In the genomic region with DNA sequence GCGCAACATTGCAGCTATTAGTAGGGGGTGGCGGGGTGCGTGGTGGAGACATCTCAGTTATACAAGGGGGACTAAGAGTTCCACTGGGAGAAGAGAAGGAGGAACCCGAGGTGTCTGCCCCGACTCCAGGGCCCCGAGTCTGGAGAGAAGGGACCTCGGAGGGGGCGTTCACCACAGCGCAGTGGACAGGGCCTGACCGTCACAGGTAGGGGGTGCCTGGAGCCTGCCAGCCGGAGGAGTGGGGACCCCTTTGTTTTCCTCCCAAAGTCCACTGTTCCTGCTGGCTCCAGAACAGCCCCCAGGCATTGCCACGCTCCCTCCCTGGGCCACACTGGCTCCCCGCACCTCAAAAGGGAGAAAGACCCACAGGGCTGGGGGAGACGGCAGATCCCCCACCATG, we compare ENCODE assay signal across 26 cellular contexts.
DNase-seq lines count a peak whose midpoint lies in the region; TF ChIP-seq lines count a peak whose summit lies in the region.
"Had no signal": no experiment of that assay in that cellular context is flagged by ENCODE, and none has a peak within 500 bp of the region (broad histone marks: within the 10 kb centered on the region; RNA-seq: fewer than 3 reads in every experiment).

No MANE protein-coding gene starts in this region.

- H3K9me3 ChIP-seq in neuronal stem cell (replicated peaks in 1 of 2; ENCODE audit: control insufficient read depth in 2 of 2, insufficient read depth in 1 of 2, low read depth in 1 of 2, low read length in 2 of 2), result peaks cover 0 to 2% of the 10 kb centered on the region in 2 donors
- no peaks in the 10 kb centered on the region for H3K9me3 ChIP-seq in CD8-positive, alpha-beta memory T cell (ENCODE audit: low read length)
- H3K9me3 ChIP-seq: A549; BLaER1 treated with 17β-estradiol and CSF1 and Interleukin-3, amounts not matched to agents 10 nM and 100 nM; Caco-2; MG63; SJSA1 had no signal

- H3K36me3 Mint-ChIP-seq in activated CD4-positive, alpha-beta memory T cell treated with anti-CD3 and anti-CD28 coated beads for 36 hours, result no peaks in the 10 kb centered on the region
- H3K36me3 Mint-ChIP-seq in activated CD4-positive, alpha-beta memory T cell treated with anti-CD3 and anti-CD28 coated beads, Interleukin-2, amount 10 ng/mL, durations not matched to agents 7 days and 5 days (ENCODE audit: low read depth), result no peaks in the 10 kb centered on the region
- H3K36me3 Mint-ChIP-seq in brain, result no peaks in the 10 kb centered on the region
- no peaks in the 10 kb centered on the region for H3K36me3 Mint-ChIP-seq in CD8-positive, alpha-beta memory T cell
- H3K36me3 Mint-ChIP-seq: CD4-positive, alpha-beta memory T cell had no signal

- no peaks in the 10 kb centered on the region for H3K9me3 Mint-ChIP-seq in activated CD4-positive, alpha-beta memory T cell treated with anti-CD3 and anti-CD28 coated beads for 36 hours
- H3K9me3 Mint-ChIP-seq in activated CD4-positive, alpha-beta memory T cell treated with anti-CD3 and anti-CD28 coated beads, Interleukin-2, amount 10 ng/mL, durations not matched to agents 7 days and 5 days, result no peaks in the 10 kb centered on the region
- peaks cover 0 to 10% (median 2%) of the 10 kb centered on the region in 5 experiments for H3K9me3 Mint-ChIP-seq in brain
- no peaks in the 10 kb centered on the region for H3K9me3 Mint-ChIP-seq in CD8-positive, alpha-beta memory T cell

- peaks cover 0 to 29% (median 18%) of the 10 kb centered on the region in 3 experiments for H3K27me3 ChIP-seq in neuronal stem cell (ENCODE audit: control insufficient read depth in 3 of 3, insufficient read depth in 3 of 3, low read depth in 1 of 3, low read length in 3 of 3)
- H3K27me3 ChIP-seq in CD8-positive, alpha-beta memory T cell (ENCODE audit: insufficient read depth, low read length, poor library complexity, severe bottlenecking), result no peaks in the 10 kb centered on the region
- H3K27me3 ChIP-seq: BLaER1 treated with 17β-estradiol and CSF1 and Interleukin-3, amounts not matched to agents 10 nM and 100 nM; MG63 had no signal

- no peak for TF ChIP-seq CTCF in brain (conservative IDR thresholded peaks at IDR 0.05)

- DNase-seq in activated CD4-positive, alpha-beta memory T cell treated with anti-CD3 and anti-CD28 coated beads for 36 hours, result no peak
- no peak for DNase-seq in activated CD4-positive, alpha-beta memory T cell treated with anti-CD3 and anti-CD28 coated beads, Interleukin-2, amount 10 ng/mL, durations not matched to agents 7 days and 5 days
- DNase-seq in neuronal stem cell (ENCODE audit: low spot score) (no peak), NCI-H446 treated with DMSO at 0.1 percent for 48 hours (lab: John Stamatoyannopoulos, UW) (no peak)
- DNase-seq in CD8-positive, alpha-beta memory T cell, result no peak
- DNase-seq in activated T-cell treated with anti-CD3 and anti-CD28 coated beads, Interleukin-2, amount 50 U/mL, for 1 hour, result no peak
- DNase-seq: AML-193; Caco-2; CD4-positive, alpha-beta memory T cell; DMS 273 treated with DMSO at 0.1 percent for 48 hours; DMS79; EL; GDM1; HCEC 1CT; IMR-90; KG1; MG63; NCI-H2029; Right ventricle myocardium superior; RPMI8226 had no signal

- H3K4me1 ChIP-seq in neuronal stem cell (ENCODE audit: control insufficient read depth in 2 of 2, insufficient read depth in 1 of 2, low read depth in 1 of 2, low read length in 2 of 2), result peaks cover 0 to 35% of the 10 kb centered on the region in 2 donors
- H3K4me1 ChIP-seq in CD8-positive, alpha-beta memory T cell (ENCODE audit: insufficient read depth, low read length), result peaks cover 35% of the 10 kb centered on the region
- H3K4me1 ChIP-seq: Caco-2, SJSA1 had no signal

- H3K27ac Mint-ChIP-seq in activated CD4-positive, alpha-beta memory T cell treated with anti-CD3 and anti-CD28 coated beads for 36 hours, result peak overlapping the region; percentile 18
- no peak overlapping the region for H3K27ac Mint-ChIP-seq in activated CD4-positive, alpha-beta memory T cell treated with anti-CD3 and anti-CD28 coated beads, Interleukin-2, amount 10 ng/mL, durations not matched to agents 7 days and 5 days
- peak overlapping the region in 3 of 5 experiments; percentile 50 to 80 (median 59) for H3K27ac Mint-ChIP-seq in brain
- peak overlapping the region in 3 of 8 donors; percentile 4 to 100 (median 63) for H3K27ac Mint-ChIP-seq in CD8-positive, alpha-beta memory T cell
- H3K27ac Mint-ChIP-seq: GM23338 had no signal

- peaks cover 24% of the 10 kb centered on the region for H3K4me1 Mint-ChIP-seq in activated CD4-positive, alpha-beta memory T cell treated with anti-CD3 and anti-CD28 coated beads for 36 hours (ENCODE audit: low read depth)
- H3K4me1 Mint-ChIP-seq in activated CD4-positive, alpha-beta memory T cell treated with anti-CD3 and anti-CD28 coated beads, Interleukin-2, amount 10 ng/mL, durations not matched to agents 7 days and 5 days, result peaks cover 25% of the 10 kb centered on the region
- peaks cover 71% of the 10 kb centered on the region for H3K4me1 Mint-ChIP-seq in brain
- H3K4me1 Mint-ChIP-seq in CD8-positive, alpha-beta memory T cell, result peaks cover 37 to 45% (median 40%) of the 10 kb centered on the region in 3 donors

- H2AK5ac ChIP-seq in neuronal stem cell (ENCODE audit: low read depth, low read length), result peak overlapping the region; percentile 73

- H3K14ac ChIP-seq in neuronal stem cell (ENCODE audit: low read length), result no peak overlapping the region

- CTCF ChIA-PET in activated CD4-positive, alpha-beta memory T cell treated with anti-CD3 and anti-CD28 coated beads for 36 hours (lab: Charles Lee), result no interaction called here
- CTCF ChIA-PET in activated CD4-positive, alpha-beta memory T cell treated with anti-CD3 and anti-CD28 coated beads, Interleukin-2, amount 10 ng/mL, durations not matched to agents 7 days and 5 days (lab: Charles Lee), result no interaction called here
- CTCF ChIA-PET in CD8-positive, alpha-beta memory T cell (lab: Charles Lee), result interaction anchor here (1.2 to 1.4 kb wide), 2 partner anchors 11 to 176 kb away, joined by 3 to 4 read pairs; partner anchors contain the start of gene TNRC6C

- intact Hi-C loops in activated CD4-positive, alpha-beta memory T cell treated with anti-CD3 and anti-CD28 coated beads for 36 hours (cut with micrococcal nuclease), result no loop called here

- POLR2A ChIA-PET in activated CD4-positive, alpha-beta memory T cell treated with anti-CD3 and anti-CD28 coated beads for 36 hours (lab: Charles Lee), result no interaction called here
- POLR2A ChIA-PET in activated CD4-positive, alpha-beta memory T cell treated with anti-CD3 and anti-CD28 coated beads, Interleukin-2, amount 10 ng/mL, durations not matched to agents 7 days and 5 days (lab: Charles Lee), result no interaction called here
- POLR2A ChIA-PET in CD8-positive, alpha-beta memory T cell (lab: Charles Lee), result interaction anchor here (1.0 kb wide), 1 partner anchor 176 kb away, joined by 5 read pairs; the partner anchor contains the start of gene TNRC6C

- H3K4me2 ChIP-seq in neuronal stem cell (ENCODE audit: insufficient read depth, low read length, poor library complexity, severe bottlenecking), result no peak overlapping the region
- H3K4me2 ChIP-seq: A549 had no signal

- H3K27ac ChIP-seq in neuronal stem cell (replicated peaks; ENCODE audit: low read length), result no peak overlapping the region
- no peak overlapping the region for H3K27ac ChIP-seq in CD8-positive, alpha-beta memory T cell (ENCODE audit: low read depth, low read length)
- H3K27ac ChIP-seq: A549; BLaER1 treated with 17β-estradiol and CSF1 and Interleukin-3, amounts not matched to agents 10 nM and 100 nM; SJSA1 had no signal

- no peak overlapping the region for H4K91ac ChIP-seq in neuronal stem cell (ENCODE audit: low read depth, low read length, poor library complexity)

- H2BK15ac ChIP-seq in neuronal stem cell (ENCODE audit: low read length), result no peak overlapping the region

- H2BK12ac ChIP-seq in neuronal stem cell (ENCODE audit: low read length), result no peak overlapping the region

- no peak overlapping the region for H3K4me3 Mint-ChIP-seq in activated CD4-positive, alpha-beta memory T cell treated with anti-CD3 and anti-CD28 coated beads for 36 hours
- H3K4me3 Mint-ChIP-seq in activated CD4-positive, alpha-beta memory T cell treated with anti-CD3 and anti-CD28 coated beads, Interleukin-2, amount 10 ng/mL, durations not matched to agents 7 days and 5 days, result no peak overlapping the region
- no peak overlapping the region for H3K4me3 Mint-ChIP-seq in brain
- H3K4me3 Mint-ChIP-seq in CD8-positive, alpha-beta memory T cell, result no peak overlapping the region
- H3K4me3 Mint-ChIP-seq: GM23338 had no signal

- H2AFZ ChIP-seq in neuronal stem cell (ENCODE audit: low read length), result no peak overlapping the region
- H2AFZ ChIP-seq: GM23338 had no signal

- H4K8ac ChIP-seq in neuronal stem cell (ENCODE audit: low read depth, low read length), result no peak overlapping the region

- peak overlapping the region; percentile 31 for H2BK5ac ChIP-seq in neuronal stem cell (ENCODE audit: low read length)

- no peak overlapping the region for H2BK120ac ChIP-seq in neuronal stem cell (ENCODE audit: low read depth, low read length)

- WGBS in neuronal stem cell (ENCODE audit: extremely low coverage in 2 of 2, insufficient read length in 2 of 2, insufficient replicate concordance in 1 of 2), 2 donors, result no CpG with 5 or more reads among the region's 14 CpGs

- H3K79me1 ChIP-seq in neuronal stem cell (ENCODE audit: low read depth, low read length), result no peaks in the 10 kb centered on the region

- no peak overlapping the region for H3K4ac ChIP-seq in neuronal stem cell (ENCODE audit: low read length)

- no peaks in the 10 kb centered on the region for H3K36me3 ChIP-seq in neuronal stem cell (replicated peaks in 1 of 2; ENCODE audit: control insufficient read depth in 2 of 2, insufficient read depth in 2 of 2, low read length in 2 of 2)
- H3K36me3 ChIP-seq in CD8-positive, alpha-beta memory T cell (ENCODE audit: insufficient read depth, low read length), result no peaks in the 10 kb centered on the region
- H3K36me3 ChIP-seq: BLaER1 treated with 17β-estradiol and CSF1 and Interleukin-3, amounts not matched to agents 10 nM and 100 nM; MG63; SJSA1 had no signal

- H3K27me3 Mint-ChIP-seq in activated CD4-positive, alpha-beta memory T cell treated with anti-CD3 and anti-CD28 coated beads for 36 hours, result no peaks in the 10 kb centered on the region
- peaks cover under 1% of the 10 kb centered on the region for H3K27me3 Mint-ChIP-seq in activated CD4-positive, alpha-beta memory T cell treated with anti-CD3 and anti-CD28 coated beads, Interleukin-2, amount 10 ng/mL, durations not matched to agents 7 days and 5 days
- H3K27me3 Mint-ChIP-seq in brain, result peaks cover 12% of the 10 kb centered on the region
- no peaks in the 10 kb centered on the region for H3K27me3 Mint-ChIP-seq in CD8-positive, alpha-beta memory T cell
- H3K27me3 Mint-ChIP-seq: CD4-positive, alpha-beta memory T cell had no signal

- no peak overlapping the region for H3K4me3 ChIP-seq in neuronal stem cell (ENCODE audit: low read length in 2 of 2)
- H3K4me3 ChIP-seq in CD8-positive, alpha-beta memory T cell (ENCODE audit: low read length), result no peak overlapping the region
- H3K4me3 ChIP-seq: A549; BLaER1 treated with 17β-estradiol and CSF1 and Interleukin-3, amounts not matched to agents 10 nM and 100 nM; GM12878; GM23338; MG63; SJSA1 had no signal

- H3K18ac ChIP-seq in neuronal stem cell (ENCODE audit: low read length), result peak overlapping the region; percentile 38

- H3K23ac ChIP-seq in neuronal stem cell (ENCODE audit: low read depth, low read length, poor library complexity), result no peak overlapping the region

- no peak overlapping the region for H3K9ac ChIP-seq in neuronal stem cell (ENCODE audit: low read depth, low read length, poor library complexity)
- H3K9ac ChIP-seq: BLaER1 treated with 17β-estradiol and CSF1 and Interleukin-3, amounts not matched to agents 10 nM and 100 nM had no signal
